1 cellular context compared by ENCODE assay signal in genomic region chr12:55926738-55927587, GRCh38.
TF ChIP-seq lines count a peak whose summit lies in the region.

No MANE protein-coding gene starts in this region.

TF ChIP-seq in GM12878, 131 proteins besides CTCF, POLR2A, EP300 and RAD21 (continues in another document):
- TF ChIP-seq ZNF384 (IDR thresholded peaks at IDR 0.05; ENCODE audit: borderline replicate concordance, low read depth, low read length) (no peak), MYB (IDR thresholded peaks at IDR 0.05; ENCODE audit: borderline replicate concordance, low read depth, low read length) (no peak), TAF1 (IDR thresholded peaks at IDR 0.05; ENCODE audit: borderline replicate concordance, low read depth, low read length) (peak; percentile 92), NFIC (IDR thresholded peaks at IDR 0.05; ENCODE audit: low read depth, low read length) (no peak), GABPA (IDR thresholded peaks at IDR 0.05; ENCODE audit: low read depth) (peak; percentile 90), ZNF217 (IDR thresholded peaks at IDR 0.05) (no peak), CEBPZ (IDR thresholded peaks at IDR 0.05; ENCODE audit: low read depth, low read length) (no peak), IKZF1 (conservative IDR thresholded peaks at IDR 0.05) (0 out of 2 replicates have a peak, but pooled peaks have one; percentile 7), GATAD2B (conservative IDR thresholded peaks at IDR 0.05; ENCODE audit: low read depth) (no peak; the same call in 1 of the 2 replicates), SPI1 (IDR thresholded peaks at IDR 0.05; ENCODE audit: borderline replicate concordance, insufficient read depth, low read depth, low read length) (no peak), PBX3 (IDR thresholded peaks at IDR 0.05; ENCODE audit: insufficient replicate concordance, low read depth, low read length) (no peak), SMC3 (IDR thresholded peaks at IDR 0.05; ENCODE audit: borderline replicate concordance, low read length) (peak; percentile 21; the same call in 1 of the 2 replicates), IKZF2 (IDR thresholded peaks at IDR 0.05) (peak; percentile 9 to 31; a peak in 1 of 4 replicates), ZBED1 (IDR thresholded peaks at IDR 0.05; ENCODE audit: borderline replicate concordance) (peak; percentile 46; the same call in 1 of the 2 replicates), RELB (IDR thresholded peaks at IDR 0.05; ENCODE audit: low read depth) (peak; percentile 83), HDAC6 (IDR thresholded peaks at IDR 0.05; ENCODE audit: unreplicated experiment) (no peak), PML (IDR thresholded peaks at IDR 0.05; ENCODE audit: low read length) (peak; percentile 68), STAT1 (conservative IDR thresholded peaks at IDR 0.05) (no peak), YBX1 (IDR thresholded peaks at IDR 0.05) (no peak), MLLT1 (IDR thresholded peaks at IDR 0.05) (peak; percentile 59; the same call in 1 of the 2 replicates), MTA2 (IDR thresholded peaks at IDR 0.05; ENCODE audit: low read depth) (0 out of 2 replicates have a peak, but pooled peaks have one; percentile 47), SMARCA5 (IDR thresholded peaks at IDR 0.05) (peak; percentile 71; the same call in 1 of the 2 replicates), CBFB (IDR thresholded peaks at IDR 0.05; ENCODE audit: low read depth) (peak; percentile 83), NR2C1 (IDR thresholded peaks at IDR 0.05) (peak; percentile 76), ZBTB4 (CRISPR knock-in tag; IDR thresholded peaks at IDR 0.05) (no peak), SIN3A (IDR thresholded peaks at IDR 0.05; ENCODE audit: low read depth, low read length) (peak; percentile 54; the same call in 1 of the 2 replicates), NBN (IDR thresholded peaks at IDR 0.05) (peak; percentile 89), E4F1 (IDR thresholded peaks at IDR 0.05; ENCODE audit: borderline replicate concordance, partially characterized antibody) (no peak), CUX1 (IDR thresholded peaks at IDR 0.05; ENCODE audit: insufficient replicate concordance, low read depth, low read length) (no peak), USF2 (IDR thresholded peaks at IDR 0.05; ENCODE audit: borderline replicate concordance, low read depth, low read length) (no peak), HSF1 (IDR thresholded peaks at IDR 0.05; ENCODE audit: low read depth, low read length) (no peak), NRF1 (conservative IDR thresholded peaks at IDR 0.05; ENCODE audit: low read depth, low read length) (no peak), FOS (IDR thresholded peaks at IDR 0.05; ENCODE audit: borderline replicate concordance, extremely low read depth, insufficient read length) (no peak), PAX8 (IDR thresholded peaks at IDR 0.05) (no peak), MXI1 (IDR thresholded peaks at IDR 0.05; ENCODE audit: low read depth, low read length) (peak; percentile 79), SMAD1 (IDR thresholded peaks at IDR 0.05; ENCODE audit: low read depth, partially characterized antibody) (no peak), ATF7 (IDR thresholded peaks at IDR 0.05; ENCODE audit: low read depth) (no peak; the same call in 1 of the 2 replicates), BHLHE40 (IDR thresholded peaks at IDR 0.05; ENCODE audit: borderline replicate concordance in 1 of 2, low read depth in 2 of 2, low read length in 1 of 2) (peak; percentile 45 to 71; a peak in 3 of 4 replicates), SP1 (IDR thresholded peaks at IDR 0.05; ENCODE audit: low read depth, low read length) (peak; percentile 60)
